In the genomic region with DNA sequence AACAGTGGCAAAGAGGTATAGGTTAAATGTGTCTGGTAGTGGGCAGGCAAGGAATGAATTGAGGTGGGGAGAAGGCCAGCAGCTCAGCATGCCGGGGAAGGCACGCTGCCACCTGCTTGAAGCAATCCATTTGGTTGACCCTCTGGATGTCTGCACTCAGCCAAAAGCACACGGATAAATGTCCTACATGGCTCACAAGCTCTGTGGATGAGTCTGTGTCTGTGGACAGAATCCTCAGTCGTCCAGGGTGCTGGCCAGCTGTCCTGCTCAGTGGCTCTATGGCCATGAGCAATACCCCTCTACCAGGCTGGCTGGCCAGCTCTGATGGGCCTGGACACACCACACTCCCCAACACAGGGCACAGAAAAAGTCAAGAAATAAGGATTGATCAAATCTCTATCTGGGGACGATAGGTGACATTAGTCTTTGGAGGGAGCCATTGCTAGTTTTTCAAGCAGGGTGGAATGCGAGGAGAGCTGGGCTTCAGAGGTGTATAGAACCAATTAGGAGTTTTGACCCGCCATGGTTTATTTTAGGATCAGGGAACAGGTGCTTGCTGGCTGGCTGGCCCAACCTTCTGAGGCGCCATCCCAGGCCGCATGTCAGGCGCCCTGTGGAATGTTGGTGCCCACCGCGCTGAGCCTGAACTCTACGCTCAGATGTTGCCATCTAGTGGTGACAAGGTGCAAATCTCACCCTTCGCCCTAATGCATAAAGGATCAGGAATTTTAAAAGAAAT, we compare ENCODE assay signal across 8 cellular contexts.
DNase-seq lines count a peak whose midpoint lies in the region; ATAC-seq and FAIRE-seq lines count a peak whose summit lies in the region.

No MANE protein-coding gene starts in this region.

- peak; percentile 70 for ATAC-seq in GM19438 (IDR thresholded peaks at IDR 0.05; ENCODE audit: low read depth, unreplicated experiment)

- FAIRE-seq in urothelium cell line (lab: Jason Lieb, UNC): peak; percentile 91

- DNase-seq in NCI-H1436 (lab: John Stamatoyannopoulos, UW) (peak; percentile 34), NCI-H1436 treated with DMSO at 0.1 percent for 48 hours (lab: John Stamatoyannopoulos, UW) (no peak), HS-5 (ENCODE audit: low read depth) (peak; percentile 42), SHP77 treated with DMSO at 0.1 percent for 48 hours (lab: John Stamatoyannopoulos, UW) (peak; percentile 20), ecto neural progenitor cell (ENCODE audit: low spot score) (peak; percentile 74), medulla oblongata (ENCODE audit: extremely low spot score) (peak; percentile 70), urothelium cell line (ENCODE audit: low spot score) (peak; percentile 86)
